ENCODE assay signal across 8 cellular contexts in genomic region chr14:75660238-75660629, GRCh38. TPM values are rescaled to one million over a fixed set of nuclear protein-coding genes. Genes with fewer than 3 reads are reported as not detected.
DNase-seq lines count a peak whose midpoint lies in the region; ATAC-seq and TF ChIP-seq lines count a peak whose summit lies in the region.

No MANE protein-coding gene starts in this region.

- H4K8ac ChIP-seq in trophoblast cell (ENCODE audit: low read depth, low read length) = peak overlapping the region; percentile 72

- peaks cover 0 to 21% (median 0%) of the 10 kb centered on the region in 3 donors for H3K36me3 ChIP-seq in Peyer's patch
- H3K36me3 ChIP-seq in esophagus squamous epithelium = peaks cover 0 to 46% (median 3%) of the 10 kb centered on the region in 3 donors
- H3K36me3 ChIP-seq in trophoblast cell (ENCODE audit: control insufficient read depth in 1 of 2, insufficient read depth in 2 of 2, low read length in 2 of 2) = peaks cover 6 to 18% of the 10 kb centered on the region in 2 experiments

- H3K14ac ChIP-seq in trophoblast cell (ENCODE audit: low read length) = peak overlapping the region; percentile 33

- H2BK120ac ChIP-seq in trophoblast cell (ENCODE audit: insufficient read depth, low read length, poor library complexity) = no peak overlapping the region

- intact Hi-C loops in esophagus squamous epithelium (cut with DNase I) = no loop called here

- H3K79me2 ChIP-seq in trophoblast cell (ENCODE audit: control insufficient read depth, insufficient read depth, low read length, poor library complexity) = peaks cover 6% of the 10 kb centered on the region

- peak overlapping the region; percentile 17 for H2AK5ac ChIP-seq in trophoblast cell (ENCODE audit: low read length)

- ATAC-seq in HG03196 (IDR thresholded peaks at IDR 0.05; ENCODE audit: unreplicated experiment) = no peak

- H3K27me3 ChIP-seq in Peyer's patch (no peaks in the 10 kb centered on the region), esophagus squamous epithelium (no peaks in the 10 kb centered on the region), trophoblast cell (ENCODE audit: insufficient read depth, low read length) (no peaks in the 10 kb centered on the region)

- H3K4me1 ChIP-seq in Peyer's patch (peaks cover 0 to 28% (median 1%) of the 10 kb centered on the region in 4 donors), esophagus squamous epithelium (peaks cover 12 to 36% (median 13%) of the 10 kb centered on the region in 3 donors), trophoblast cell (ENCODE audit: control insufficient read depth in 1 of 2, insufficient read depth in 2 of 2, low read length in 2 of 2) (peaks cover 0 to 6% of the 10 kb centered on the region in 2 experiments)

- peak overlapping the region; percentile 72 for H3K4ac ChIP-seq in trophoblast cell (ENCODE audit: low read depth, low read length)

- H3K18ac ChIP-seq in trophoblast cell (ENCODE audit: low read length) = peak overlapping the region; percentile 26

- peak overlapping the region; percentile 55 for H2BK5ac ChIP-seq in trophoblast cell (ENCODE audit: low read depth, low read length, poor library complexity)

- peak overlapping the region; percentile 54 for H3K4me2 ChIP-seq in trophoblast cell (ENCODE audit: low read length)

- H3K79me1 ChIP-seq in trophoblast cell (ENCODE audit: low read length) = peaks cover 6% of the 10 kb centered on the region

- H4K91ac ChIP-seq in trophoblast cell (ENCODE audit: low read depth, low read length) = peak overlapping the region; percentile 45

- WGBS in esophagus squamous epithelium, 2 donors = 5 to 11% methylated on average over 4 of the region's 4 CpGs
- WGBS in trophoblast cell (ENCODE audit: extremely low coverage, insufficient coverage, insufficient read length) = no CpG with 5 or more reads among the region's 4 CpGs

- H3K27ac ChIP-seq in Peyer's patch (peak overlapping the region; percentile 71 to 89 (median 82)), esophagus squamous epithelium (peak overlapping the region; percentile 83 to 92 (median 90)), trophoblast cell (ENCODE audit: low read depth, low read length) (peak overlapping the region; percentile 46)

- peak overlapping the region; percentile 11 for H3K9ac ChIP-seq in trophoblast cell (ENCODE audit: low read length)

- no peak for TF ChIP-seq POLR2A in Peyer's patch (IDR thresholded peaks at IDR 0.05)
- TF ChIP-seq POLR2A in esophagus squamous epithelium (IDR thresholded peaks at IDR 0.05) = no peak

- peak overlapping the region; percentile 95 for H3K4me3 ChIP-seq in GM08714 (ENCODE audit: low read length)
- H3K4me3 ChIP-seq in Peyer's patch = peak overlapping the region; percentile 57 to 98 (median 82)
- peak overlapping the region; percentile 74 to 91 (median 90) for H3K4me3 ChIP-seq in esophagus squamous epithelium
- peak overlapping the region; percentile 74 for H3K4me3 ChIP-seq in trophoblast cell (ENCODE audit: low read depth, low read length)

- TF ChIP-seq CTCF in Peyer's patch (IDR thresholded peaks at IDR 0.05) = no peak
- no peak for TF ChIP-seq CTCF in esophagus squamous epithelium (IDR thresholded peaks at IDR 0.05)

- no peak for DNase-seq in Peyer's patch
- DNase-seq in esophagus squamous epithelium (lab: John Stamatoyannopoulos, UW) = no peak
- no peak for DNase-seq in trophoblast cell
- DNase-seq in HPDE6-E6E7 (ENCODE audit: extremely low spot score) = no peak
- no peak for DNase-seq in SKM-1 (lab: John Stamatoyannopoulos, UW; ENCODE audit: unreplicated experiment)
- DNase-seq in activated CD8-positive, alpha-beta memory T cell treated with anti-CD3 and anti-CD28 coated beads, Interleukin-2, amount 50 U/mL, for 48 hours = no peak

- no peak overlapping the region for H2BK12ac ChIP-seq in trophoblast cell (ENCODE audit: low read length)

- no peak overlapping the region for H3K23ac ChIP-seq in trophoblast cell (ENCODE audit: low read length)

- H4K12ac ChIP-seq in trophoblast cell (ENCODE audit: low read depth, low read length) = no peak overlapping the region

- H3K9me3 ChIP-seq in Peyer's patch (no peaks in the 10 kb centered on the region), esophagus squamous epithelium (no peaks in the 10 kb centered on the region), trophoblast cell (ENCODE audit: insufficient read depth, low read depth, low read length) (no peaks in the 10 kb centered on the region)

- H2AFZ ChIP-seq in trophoblast cell (ENCODE audit: insufficient read depth, low read length, poor library complexity) = no peak overlapping the region

RNA-seq across cellular contexts. Expression of gene ERG28, which starts 0.4 kb away (rescaled TPM):
- total RNA-seq in Peyer's patch = 10 to 100 TPM in 2 of 4 donors, 1 to 10 TPM in 1, not detected in 1; 8.6 to 14.9 (median 14.7) TPM
- 10 to 100 TPM; 14.5 to 23.2 (median 19.4) TPM for total RNA-seq in esophagus squamous epithelium
- 63.2 and 64.2 TPM in 2 replicates for polyA plus RNA-seq in trophoblast cell (2013)

RNA-seq across cellular contexts. Expression of gene TTLL5, which starts 0.8 kb away (rescaled TPM):
- total RNA-seq in Peyer's patch (10 to 100 TPM; 33.6 to 82.5 (median 46.4) TPM), esophagus squamous epithelium (10 to 100 TPM; 14.2 to 27.1 (median 21.2) TPM)
- polyA plus RNA-seq in trophoblast cell (2013) = 26.0 and 27.2 TPM in 2 replicates
